Comparison of ENCODE assay signal across 13 cellular contexts in the genomic region with DNA sequence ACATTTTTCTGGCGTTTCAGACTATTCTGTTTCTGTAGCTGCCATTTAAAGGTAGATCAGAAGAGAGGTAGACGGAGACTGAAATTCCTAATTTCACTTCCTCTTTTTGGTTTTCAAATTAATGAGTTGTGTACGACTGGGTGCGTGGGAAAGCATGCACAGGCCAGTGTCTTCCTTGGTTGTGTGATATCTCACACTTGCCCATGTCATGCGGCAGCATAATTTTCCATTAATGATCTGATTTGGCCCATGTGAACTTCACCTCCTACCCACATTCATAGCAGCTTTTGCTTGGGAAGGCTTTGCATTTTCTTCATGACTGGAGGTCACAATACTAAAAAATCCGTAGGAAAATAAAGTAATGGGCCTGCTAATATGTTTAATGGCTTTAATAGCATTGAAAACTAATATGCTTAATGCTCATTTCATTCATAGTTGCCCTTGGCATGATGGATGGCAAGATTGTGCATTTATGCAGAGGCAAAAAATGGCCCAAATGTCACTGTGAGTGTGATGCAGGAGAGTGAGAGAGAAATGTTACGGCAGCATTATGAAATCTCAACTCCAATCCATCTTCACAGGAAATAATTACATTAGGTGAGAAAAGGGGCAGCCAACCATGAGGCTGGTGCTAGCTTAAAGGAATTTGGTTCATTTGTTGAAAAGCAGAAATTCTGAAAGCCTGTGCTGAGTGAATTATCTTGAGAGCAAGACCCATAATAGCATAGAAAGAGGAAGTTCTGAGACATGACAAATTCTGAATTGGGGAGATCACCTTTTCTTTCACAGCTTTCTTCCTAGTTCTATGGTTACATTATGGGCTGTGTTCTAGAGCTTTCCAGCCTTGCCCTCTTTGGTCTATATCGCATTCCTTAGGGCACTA.
A peak's percentile ranks its signal among the peaks of the same experiment; 100 is the strongest.
DNase-seq lines count a peak whose midpoint lies in the region; ATAC-seq and FAIRE-seq lines count a peak whose summit lies in the region.
"Had no signal": no experiment of that assay in that cellular context is flagged by ENCODE, and none has a peak within 500 bp of the region (broad histone marks: within the 10 kb centered on the region; RNA-seq: fewer than 3 reads in every experiment).

No MANE protein-coding gene starts in this region.

- in situ Hi-C loops in G401 (cut with HindIII; ENCODE audit: low sequenced_read_pairs) = no loop called here

- ATAC-seq in GM18868 (IDR thresholded peaks at IDR 0.05; ENCODE audit: unreplicated experiment) (peak; percentile 87), HG02571 (IDR thresholded peaks at IDR 0.05; ENCODE audit: unreplicated experiment) (peak; percentile 88), HG03469 (IDR thresholded peaks at IDR 0.05; ENCODE audit: unreplicated experiment) (peak; percentile 77), right cardiac atrium (no peak)
- ATAC-seq: activated CD8-positive, alpha-beta T cell treated with anti-CD3 and anti-CD28 coated beads for 36 hours had no signal

- peak; percentile 13 for DNase-seq in kidney tubule cell (ENCODE audit: low spot score)
- no peak for DNase-seq in right cardiac atrium
- DNase-seq in COLO668 (lab: John Stamatoyannopoulos, UW; ENCODE audit: unreplicated experiment) = no peak
- no peak for DNase-seq in frontal cortex (ENCODE audit: low spot score in 2 of 2)
- no peak for DNase-seq in G401 (ENCODE audit: low spot score)
- DNase-seq: activated CD8-positive, alpha-beta T cell treated with anti-CD3 and anti-CD28 coated beads for 36 hours; caudate nucleus; EL; head of caudate nucleus; occipital lobe had no signal

- H3K4me1 ChIP-seq in right cardiac atrium (ENCODE audit: control insufficient read depth, insufficient read depth, low read length) = no peaks in the 10 kb centered on the region

- H3K9me3 ChIP-seq in right cardiac atrium (ENCODE audit: control insufficient read depth, low read length) = no peaks in the 10 kb centered on the region

- H3K4me3 ChIP-seq in right cardiac atrium (ENCODE audit: low read length) = no peak overlapping the region

- no peak overlapping the region for H3K27ac ChIP-seq in right cardiac atrium (ENCODE audit: low read length)

- H3K27me3 ChIP-seq in right cardiac atrium (ENCODE audit: control insufficient read depth, insufficient read depth) = no peaks in the 10 kb centered on the region

- intact Hi-C loops in right cardiac atrium (cut with DNase I) = no loop called here

- 76% methylated on average over 8 of the region's 8 CpGs for WGBS in right cardiac atrium

- FAIRE-seq in frontal cortex (lab: Jason Lieb, UNC) = no peak

Comparison
In these comparisons a context has a peak if more than half of its experiments do, and no peak if none do; other contexts are left out.
1. ATAC-seq: peak in GM18868 (single experiment), HG02571 (single experiment) and HG03469 (single experiment); none in right cardiac atrium (0 of 2).